Comparison of ENCODE assay signal across 8 cellular contexts in the genomic region with DNA sequence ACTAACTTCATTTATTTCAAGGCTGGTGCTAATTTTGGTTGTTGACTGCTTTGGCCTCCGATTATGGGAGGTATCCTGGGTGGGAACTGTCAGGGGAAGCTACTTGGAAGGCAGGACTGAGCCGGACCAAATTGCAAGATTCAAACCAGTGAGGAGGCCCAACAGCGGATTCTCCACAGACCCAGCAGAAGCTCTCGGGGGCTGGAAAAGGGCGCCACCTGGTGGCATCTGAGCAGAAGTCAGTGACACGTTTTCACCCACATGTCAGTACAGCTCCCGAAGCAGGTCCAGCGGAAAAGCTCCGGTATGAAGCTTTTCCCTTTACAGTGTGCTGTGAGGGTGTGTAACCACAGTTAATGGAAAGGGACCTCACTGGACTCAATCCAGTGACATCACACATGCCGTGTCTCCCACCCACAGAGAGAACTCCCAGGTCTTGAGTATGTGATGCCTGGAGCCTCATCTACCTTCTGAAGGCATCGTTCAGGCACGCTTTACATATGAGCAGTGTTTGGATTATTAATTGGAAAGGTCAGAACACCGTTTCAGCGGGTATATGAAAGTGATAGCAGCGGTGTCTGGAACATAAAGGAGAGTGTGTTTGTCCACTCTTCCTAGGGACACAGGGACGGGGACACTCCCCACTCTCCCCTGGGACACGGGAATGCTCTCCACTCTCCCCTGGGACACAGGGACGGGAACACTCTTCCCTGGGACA. TPM values are rescaled to one million over a fixed set of nuclear protein-coding genes. Genes with fewer than 3 reads are reported as not detected.
DNase-seq lines count a peak whose midpoint lies in the region; ATAC-seq and TF ChIP-seq lines count a peak whose summit lies in the region.

No MANE protein-coding gene starts in this region.

- DNase-seq in DMS114 treated with DMSO at 0.1 percent for 48 hours (lab: John Stamatoyannopoulos, UW; ENCODE audit: unreplicated experiment) (peak; percentile 85), NCI-H526 (lab: John Stamatoyannopoulos, UW) (peak; percentile 90 to 96), colonic mucosa (peak; percentile 83), right lobe of liver (peak; percentile 82 to 87 (median 87))
- DNase-seq in activated CD4-positive, alpha-beta T cell treated with anti-CD3 and anti-CD28 coated beads for 48 hours: peak; percentile 87
- peak; percentile 58 to 77 (median 64) for DNase-seq in stimulated activated CD4-positive, alpha-beta T cell treated with anti-CD3 and anti-CD28 coated beads, TNF-alpha, amount 100 ng/mL, for 4 hours (ENCODE audit: low read depth in 3 of 3)

- H3K4me3 ChIP-seq in colonic mucosa (no peak overlapping the region), right lobe of liver (no peak overlapping the region)

- TF ChIP-seq POLR2A in right lobe of liver (IDR thresholded peaks at IDR 0.05): no peak

- TF ChIP-seq CTCF in colonic mucosa (IDR thresholded peaks at IDR 0.05) (peak; percentile 91), right lobe of liver (IDR thresholded peaks at IDR 0.05) (peak; percentile 84 to 92 (median 90))

- ATAC-seq in HG03103 (IDR thresholded peaks at IDR 0.05; ENCODE audit: low read depth, unreplicated experiment) (peak; percentile 56), right lobe of liver (peak; percentile 94 to 99 (median 96)), HG03439 (IDR thresholded peaks at IDR 0.05; ENCODE audit: unreplicated experiment) (no peak)

- H3K4me1 ChIP-seq in colonic mucosa: no peaks in the 10 kb centered on the region
- peaks cover 0 to 4% (median 0%) of the 10 kb centered on the region in 4 donors for H3K4me1 ChIP-seq in right lobe of liver

- no peak overlapping the region for H3K27ac ChIP-seq in colonic mucosa
- H3K27ac ChIP-seq in right lobe of liver: peak overlapping the region in 1 of 3 donors; percentile 5

- 22% methylated on average over 9 of the region's 18 CpGs for WGBS in right lobe of liver (ENCODE audit: insufficient coverage, low coverage, low lambda C conversion rate, missing lambda C conversion rate)

- H3K9me3 ChIP-seq in colonic mucosa: no peaks in the 10 kb centered on the region
- no peaks in the 10 kb centered on the region for H3K9me3 ChIP-seq in right lobe of liver

- intact Hi-C loops in colonic mucosa (cut with DNase I) (loop anchor here (2.0 to 10.0 kb wide), 2 partner anchors 200 to 460 kb away; no protein-coding TSS in a partner anchor), right lobe of liver (cut with DNase I) (no loop called here)

- no peak overlapping the region for H3K9ac ChIP-seq in colonic mucosa (ENCODE audit: low read depth in 2 of 2, low read length in 2 of 2)

- H3K36me3 ChIP-seq in colonic mucosa: no peaks in the 10 kb centered on the region
- H3K36me3 ChIP-seq in right lobe of liver: no peaks in the 10 kb centered on the region

- H3K27me3 ChIP-seq in colonic mucosa (peaks cover 33% of the 10 kb centered on the region), right lobe of liver (peaks cover 0 to 13% of the 10 kb centered on the region in 2 donors)

RNA-seq across cellular contexts. Expression of a gene that starts 3.6 kb away (rescaled TPM):
- total RNA-seq in colonic mucosa: under 1 TPM in 1 of 2 donors, not detected in 1; 0.24 TPM
- not detected for total RNA-seq in right lobe of liver

RNA-seq across cellular contexts. Expression of a gene that starts 4.6 kb away (rescaled TPM):
- total RNA-seq in colonic mucosa: under 1 TPM in 1 of 2 donors, not detected in 1; 0.47 TPM
- 10 to 100 TPM in 1 of 6 experiments, 1 to 10 TPM in 4, under 1 TPM in 1; 0.61 to 13.1 (median 6.8) TPM for total RNA-seq in right lobe of liver
